ENCODE assay signal across 8 cellular contexts in genomic region chr5:142012792-142013388, GRCh38. TPM values are rescaled to one million over a fixed set of nuclear protein-coding genes. Genes with fewer than 3 reads are reported as not detected.
DNase-seq lines count a peak whose midpoint lies in the region; ATAC-seq and TF ChIP-seq lines count a peak whose summit lies in the region.

Gene GNPDA1 (minus strand): TSS chr5:142013027. CDS start chr5:142012035, 992 bp downstream.

- peak; percentile 79 for ATAC-seq in HG03432 (IDR thresholded peaks at IDR 0.05; ENCODE audit: unreplicated experiment)
- ATAC-seq in activated T-cell treated with anti-CD3 and anti-CD28 coated beads, Interleukin-2, amount 50 U/mL, for 72 hours (replicated peaks in 1 of 2): peak; percentile 49 to 58
- ATAC-seq in stimulated activated memory B cell treated with anti-CD40 and anti-IgM and Interleukin-4, amounts not matched to agents 10 μg/mL and 1 μg/mL and 100 μg/mL, for 72 hours: peak; percentile 87

- TF ChIP-seq POLR2A in GM19099 (IDR thresholded peaks at IDR 0.05; ENCODE audit: extremely low read depth, insufficient read length, low read depth) (peak; percentile 76), esophagus squamous epithelium (IDR thresholded peaks at IDR 0.05) (peak in 2 of 4 donors; percentile 40 to 47)

- intact Hi-C loops in PC-9 (cut with micrococcal nuclease; ENCODE audit: unreplicated experiment) (loop anchor here (1.0 to 2.0 kb wide), 2 partner anchors 42 to 95 kb away; partner anchors contain the start of gene NDFIP1), esophagus squamous epithelium (cut with DNase I) (no loop called here)

- peak within 1 kb of the TSS; percentile 95 for H2AFZ ChIP-seq in PC-9

- H3K79me2 ChIP-seq in PC-9 (ENCODE audit: low read depth): peaks cover 17% of the 10 kb centered on the region; the same call in 1 of the 2 replicates

- no TSS peak for BruUV-seq in PC-9 (replicated peaks; lab: Mats Ljungman, UMichigan)

- peak within 1 kb of the TSS; percentile 88 for H3K4me2 ChIP-seq in PC-9

- no peaks in the 10 kb centered on the region for H3K27me3 Mint-ChIP-seq in activated T-cell treated with anti-CD3 and anti-CD28 coated beads, Interleukin-2, amount 50 U/mL, for 72 hours (ENCODE audit: low read depth)
- H3K27me3 Mint-ChIP-seq in stimulated activated memory B cell treated with anti-CD40 and anti-IgM and Interleukin-4, amounts not matched to agents 10 μg/mL and 1 μg/mL and 100 μg/mL, for 72 hours: no peaks in the 10 kb centered on the region

- H3K27me3 ChIP-seq in BE2C: no peaks in the 10 kb centered on the region
- no peaks in the 10 kb centered on the region for H3K27me3 ChIP-seq in PC-9 (ENCODE audit: insufficient read depth, low read depth)
- H3K27me3 ChIP-seq in esophagus squamous epithelium: no peaks in the 10 kb centered on the region

- WGBS in esophagus squamous epithelium, 2 donors: 3 to 7% methylated on average over 2 to 3 of the region's 58 CpGs

- H3K36me3 Mint-ChIP-seq in activated T-cell treated with anti-CD3 and anti-CD28 coated beads, Interleukin-2, amount 50 U/mL, for 72 hours (ENCODE audit: insufficient read depth in 2 of 2): peaks cover 2 to 3% of the 10 kb centered on the region in 2 donors
- peaks cover 19% of the 10 kb centered on the region for H3K36me3 Mint-ChIP-seq in stimulated activated memory B cell treated with anti-CD40 and anti-IgM and Interleukin-4, amounts not matched to agents 10 μg/mL and 1 μg/mL and 100 μg/mL, for 72 hours

- H3K27ac ChIP-seq in PC-9 (peak within 1 kb of the TSS; percentile 82), esophagus squamous epithelium (peak within 1 kb of the TSS; percentile 76 to 91 (median 91))

- peaks cover 0 to 2% of the 10 kb centered on the region in 2 donors for H3K9me3 Mint-ChIP-seq in activated T-cell treated with anti-CD3 and anti-CD28 coated beads, Interleukin-2, amount 50 U/mL, for 72 hours
- H3K9me3 Mint-ChIP-seq in stimulated activated memory B cell treated with anti-CD40 and anti-IgM and Interleukin-4, amounts not matched to agents 10 μg/mL and 1 μg/mL and 100 μg/mL, for 72 hours: no peaks in the 10 kb centered on the region

- CTCF ChIA-PET in PC-9 (lab: Charles Lee): interaction anchor here (0.6 kb wide), 1 partner anchor 1211 kb away, joined by 6 read pairs; no protein-coding TSS in a partner anchor

- no peaks in the 10 kb centered on the region for H4K20me1 ChIP-seq in PC-9 (ENCODE audit: insufficient read depth)

- no peaks in the 10 kb centered on the region for H3K9me3 ChIP-seq in BE2C
- H3K9me3 ChIP-seq in PC-9 (ENCODE audit: insufficient read depth, low read depth): no peaks in the 10 kb centered on the region
- no peaks in the 10 kb centered on the region for H3K9me3 ChIP-seq in esophagus squamous epithelium

- H3K9me2 ChIP-seq in PC-9 (ENCODE audit: insufficient read depth): no peaks in the 10 kb centered on the region

- peaks cover 10% of the 10 kb centered on the region for H3K36me3 ChIP-seq in BE2C
- 0 out of 2 replicates have a peak, but pooled peaks cover 4% of the 10 kb centered on the region for H3K36me3 ChIP-seq in PC-9 (ENCODE audit: low read depth)
- H3K36me3 ChIP-seq in esophagus squamous epithelium: peaks cover 0 to 6% (median 0%) of the 10 kb centered on the region in 3 donors

- POLR2A ChIA-PET in PC-9 (lab: Charles Lee; ENCODE audit: unreplicated experiment): interaction anchor here (0.6 to 0.7 kb wide), 4 partner anchors 46 to 377 kb away, joined by 3 to 5 read pairs (median 4); no protein-coding TSS in a partner anchor

- H3K27ac Mint-ChIP-seq in activated T-cell treated with anti-CD3 and anti-CD28 coated beads, Interleukin-2, amount 50 U/mL, for 72 hours: peak within 1 kb of the TSS; percentile 93
- peak within 1 kb of the TSS; percentile 91 for H3K27ac Mint-ChIP-seq in stimulated activated memory B cell treated with anti-CD40 and anti-IgM and Interleukin-4, amounts not matched to agents 10 μg/mL and 1 μg/mL and 100 μg/mL, for 72 hours

- H3F3A ChIP-seq in PC-9 (ENCODE audit: insufficient read depth, low read depth): peaks cover 32% of the 10 kb centered on the region

- H3K4me3 Mint-ChIP-seq in activated T-cell treated with anti-CD3 and anti-CD28 coated beads, Interleukin-2, amount 50 U/mL, for 72 hours: peak within 1 kb of the TSS; percentile 77 to 91
- peak within 1 kb of the TSS; percentile 86 for H3K4me3 Mint-ChIP-seq in stimulated activated memory B cell treated with anti-CD40 and anti-IgM and Interleukin-4, amounts not matched to agents 10 μg/mL and 1 μg/mL and 100 μg/mL, for 72 hours

- H3K4me1 ChIP-seq in BE2C: peaks cover 3% of the 10 kb centered on the region; the same call in 1 of the 2 replicates
- peaks cover 34% of the 10 kb centered on the region for H3K4me1 ChIP-seq in PC-9 (replicated peaks; ENCODE audit: insufficient read depth)
- H3K4me1 ChIP-seq in esophagus squamous epithelium: peaks cover 5 to 50% (median 27%) of the 10 kb centered on the region in 3 donors

- DNase-seq in BE2C (peak; percentile 88), PC-9 (peak; percentile 66 to 81), esophagus squamous epithelium (lab: John Stamatoyannopoulos, UW) (peak; percentile 10), myocyte (ENCODE audit: low read depth) (peak; percentile 75)
- peak; percentile 76 to 86 for DNase-seq in activated T-cell treated with anti-CD3 and anti-CD28 coated beads, Interleukin-2, amount 50 U/mL, for 72 hours

- peak within 1 kb of the TSS; percentile 85 for H3K4me3 ChIP-seq in BE2C (ENCODE audit: low read depth, low read length)
- H3K4me3 ChIP-seq in PC-9: peak within 1 kb of the TSS; percentile 61
- H3K4me3 ChIP-seq in esophagus squamous epithelium: peak within 1 kb of the TSS; percentile 57 to 90 (median 71)

- TF ChIP-seq CTCF in BE2C (IDR thresholded peaks at IDR 0.05; ENCODE audit: low read depth, low read length) (no peak), PC-9 (conservative IDR thresholded peaks at IDR 0.05) (no peak), esophagus squamous epithelium (IDR thresholded peaks at IDR 0.05) (peak in 3 of 6 experiments; percentile 22 to 40 (median 34))

- H3K4me1 Mint-ChIP-seq in activated T-cell treated with anti-CD3 and anti-CD28 coated beads, Interleukin-2, amount 50 U/mL, for 72 hours (ENCODE audit: low read depth): peaks cover 69% of the 10 kb centered on the region
- H3K4me1 Mint-ChIP-seq in stimulated activated memory B cell treated with anti-CD40 and anti-IgM and Interleukin-4, amounts not matched to agents 10 μg/mL and 1 μg/mL and 100 μg/mL, for 72 hours: peaks cover 49% of the 10 kb centered on the region

RNA-seq across cellular contexts. Expression of gene GNPDA1, which starts in this region (rescaled TPM):
- 95.4 TPM for polyA plus RNA-seq in BE2C (2012; ENCODE audit: insufficient read depth, insufficient read length, low read depth)
- total RNA-seq in PC-9 (2021): 46.5 and 54.1 TPM in 2 replicates
- 10 to 100 TPM; 23.6 to 28.0 TPM for total RNA-seq in activated T-cell treated with anti-CD3 and anti-CD28 coated beads, Interleukin-2, amount 50 U/mL, for 72 hours
- 10 to 100 TPM; 12.3 to 42.6 (median 21.1) TPM for total RNA-seq in esophagus squamous epithelium
- 65.5 and 98.3 TPM in 2 replicates for total RNA-seq in myocyte
- polyA plus RNA-seq in myocyte (2012): 62.7 TPM

Comparison
In these comparisons a context has a peak if more than half of its experiments do, and no peak if none do; other contexts are left out.
1. Peak in every context shown above with its lines: DNase-seq, ATAC-seq, H3K4me3 ChIP-seq and H3K27ac ChIP-seq.
2. DNase-seq: peak in every context shown above with its lines; median percentile 88 in BE2C; 81 in activated T-cell treated with anti-CD3 and anti-CD28 coated beads, Interleukin-2, amount 50 U/mL, for 72 hours; 75 in myocyte; 74 in PC-9; 10 in esophagus squamous epithelium.